Comparison of ENCODE assay signal across 11 cellular contexts in genomic region chrX:42755820-42756219, GRCh38. TPM values are rescaled to one million over a fixed set of nuclear protein-coding genes. Genes with fewer than 3 reads are reported as not detected.
DNase-seq lines count a peak whose midpoint lies in the region; ATAC-seq and TF ChIP-seq lines count a peak whose summit lies in the region.
"Had no signal": no experiment of that assay in that cellular context is flagged by ENCODE, and none has a peak within 500 bp of the region (broad histone marks: within the 10 kb centered on the region; RNA-seq: fewer than 3 reads in every experiment).

No MANE protein-coding gene starts in this region.

- H3K36me3 Mint-ChIP-seq in mesothelial cell of epicardium = no peaks in the 10 kb centered on the region
- H3K36me3 Mint-ChIP-seq in activated CD4-positive, alpha-beta T cell treated with anti-CD3 and anti-CD28 coated beads for 36 hours (ENCODE audit: low read depth) = no peaks in the 10 kb centered on the region

- POLR2A ChIA-PET in activated CD4-positive, alpha-beta T cell treated with anti-CD3 and anti-CD28 coated beads for 36 hours (lab: Charles Lee) = no interaction called here

- H2BK12ac ChIP-seq in mesenchymal stem cell (ENCODE audit: low read length in 2 of 2) = no peak overlapping the region

- H3K27me3 ChIP-seq in MG63 (no peaks in the 10 kb centered on the region), mesenchymal stem cell (ENCODE audit: control insufficient read depth in 1 of 2, insufficient read depth in 1 of 2, low read length in 2 of 2) (no peaks in the 10 kb centered on the region)

- CTCF ChIA-PET in activated CD4-positive, alpha-beta T cell treated with anti-CD3 and anti-CD28 coated beads for 36 hours (lab: Charles Lee) = no interaction called here

- no peak overlapping the region for H3K18ac ChIP-seq in mesenchymal stem cell (ENCODE audit: low read depth in 1 of 2, low read length in 2 of 2)

- no peak overlapping the region for H4K91ac ChIP-seq in mesenchymal stem cell (ENCODE audit: low read length)

- peaks cover 11% of the 10 kb centered on the region for H3K9me3 Mint-ChIP-seq in mesothelial cell of epicardium
- H3K9me3 Mint-ChIP-seq in activated CD4-positive, alpha-beta T cell treated with anti-CD3 and anti-CD28 coated beads for 36 hours (ENCODE audit: low read depth) = no peaks in the 10 kb centered on the region

- H3K79me1 ChIP-seq in mesenchymal stem cell (replicated peaks; ENCODE audit: low read length, poor library complexity, severe bottlenecking) = no peaks in the 10 kb centered on the region

- no peak overlapping the region for H3K27ac Mint-ChIP-seq in mesothelial cell of epicardium
- no peak overlapping the region for H3K27ac Mint-ChIP-seq in activated CD4-positive, alpha-beta T cell treated with anti-CD3 and anti-CD28 coated beads for 36 hours

- peak overlapping the region; percentile 77 for H3K9ac ChIP-seq in mesenchymal stem cell (ENCODE audit: low read length)
- H3K9ac ChIP-seq: KMS-11 had no signal

- DNase-seq in A172 (ENCODE audit: low spot score) (peak; percentile 31), MG63 (peak; percentile 0), fibroblast of mammary gland (ENCODE audit: low read depth) (peak; percentile 82), mesenchymal stem cell (peak; percentile 43), mesothelial cell of epicardium (ENCODE audit: low spot score in 2 of 2, unreplicated experiment in 2 of 2) (no peak)
- no peak for DNase-seq in activated CD4-positive, alpha-beta T cell treated with anti-CD3 and anti-CD28 coated beads for 36 hours
- DNase-seq: 8988T, NCI-H345 had no signal

- H3K9me3 ChIP-seq in MG63 (no peaks in the 10 kb centered on the region), mesenchymal stem cell (ENCODE audit: control insufficient read depth, low read length) (no peaks in the 10 kb centered on the region)

- ATAC-seq in GM21619 (IDR thresholded peaks at IDR 0.05; ENCODE audit: unreplicated experiment) = no peak
- ATAC-seq in GM21360 (IDR thresholded peaks at IDR 0.05; ENCODE audit: unreplicated experiment) = no peak
- no peak for ATAC-seq in activated CD4-positive, alpha-beta T cell treated with anti-CD3 and anti-CD28 coated beads for 36 hours

- no peak overlapping the region for H2AK5ac ChIP-seq in mesenchymal stem cell (ENCODE audit: low read length, severe bottlenecking)

- H3K23ac ChIP-seq in mesenchymal stem cell (ENCODE audit: low read length in 2 of 2) = no peak overlapping the region

- H3K4me2 ChIP-seq in mesenchymal stem cell (ENCODE audit: low read length, poor library complexity, severe bottlenecking) = no peak overlapping the region
- H3K4me2 ChIP-seq: KMS-11 had no signal

- no peak overlapping the region for H3K27ac ChIP-seq in mesenchymal stem cell (ENCODE audit: low read length, poor library complexity, severe bottlenecking)
- H3K27ac ChIP-seq: KMS-11 had no signal

- peaks cover 7% of the 10 kb centered on the region for H3K4me1 Mint-ChIP-seq in mesothelial cell of epicardium
- H3K4me1 Mint-ChIP-seq in activated CD4-positive, alpha-beta T cell treated with anti-CD3 and anti-CD28 coated beads for 36 hours = no peaks in the 10 kb centered on the region

- H2BK15ac ChIP-seq in mesenchymal stem cell (ENCODE audit: low read depth, poor library complexity, severe bottlenecking) = no peak overlapping the region

- H2BK120ac ChIP-seq in mesenchymal stem cell (ENCODE audit: low read depth, low read length) = no peak overlapping the region

- H2AFZ ChIP-seq in mesenchymal stem cell (ENCODE audit: low read depth, low read length) = no peak overlapping the region

- H3K14ac ChIP-seq in mesenchymal stem cell (ENCODE audit: low read length in 2 of 2) = no peak overlapping the region

- H3K4me1 ChIP-seq in mesenchymal stem cell (ENCODE audit: control insufficient read depth, insufficient read depth, low read depth, low read length) = peaks cover 2% of the 10 kb centered on the region

- WGBS in mesenchymal stem cell = 63% methylated on average over 4 of the region's 6 CpGs

- H2BK5ac ChIP-seq in mesenchymal stem cell (ENCODE audit: low read depth, low read length, poor library complexity, severe bottlenecking) = no peak overlapping the region

- no peak for TF ChIP-seq CTCF in fibroblast of mammary gland (conservative IDR thresholded peaks at IDR 0.05; ENCODE audit: control insufficient read depth, insufficient read depth, low read depth, low read length)
- no peak for TF ChIP-seq CTCF in mesothelial cell of epicardium (IDR thresholded peaks at IDR 0.05; ENCODE audit: unreplicated experiment)

- no peak overlapping the region for H3K4ac ChIP-seq in mesenchymal stem cell (ENCODE audit: low read depth in 1 of 2, low read length in 2 of 2)

- H3K36me3 ChIP-seq in MG63 (no peaks in the 10 kb centered on the region), mesenchymal stem cell (ENCODE audit: control insufficient read depth in 1 of 2, insufficient read depth in 2 of 2, low read depth in 1 of 2, low read length in 2 of 2) (no peaks in the 10 kb centered on the region)

- no peaks in the 10 kb centered on the region for H3K27me3 Mint-ChIP-seq in mesothelial cell of epicardium (ENCODE audit: low read depth)
- no peaks in the 10 kb centered on the region for H3K27me3 Mint-ChIP-seq in activated CD4-positive, alpha-beta T cell treated with anti-CD3 and anti-CD28 coated beads for 36 hours

- intact Hi-C loops in activated CD4-positive, alpha-beta T cell treated with anti-CD3 and anti-CD28 coated beads for 36 hours (cut with DNase I, micrococcal nuclease) = no loop called here

- H3K4me3 Mint-ChIP-seq in mesothelial cell of epicardium = no peak overlapping the region
- no peak overlapping the region for H3K4me3 Mint-ChIP-seq in activated CD4-positive, alpha-beta T cell treated with anti-CD3 and anti-CD28 coated beads for 36 hours

- H3K4me3 ChIP-seq in MG63 (no peak overlapping the region), fibroblast of mammary gland (ENCODE audit: control insufficient read depth, low read depth, low read length) (no peak overlapping the region), mesenchymal stem cell (ENCODE audit: insufficient read depth in 1 of 2, low read depth in 1 of 2, low read length in 2 of 2) (peak overlapping the region in 1 of 2 experiments; percentile 50)

- no peak overlapping the region for H4K8ac ChIP-seq in mesenchymal stem cell (ENCODE audit: low read length)

RNA-seq across cellular contexts. Expression of gene PPP1R2C, which starts 22.1 kb away (rescaled TPM):
- not detected in 2 replicates for total RNA-seq in A172 (2014; rRNA removed; shearing (Covaris generic))
- not detected in 2 replicates for total RNA-seq in MG63 (2014; rRNA removed; shearing (Covaris generic); ENCODE audit: low replicate concordance)
- not detected for polyA plus RNA-seq in mesenchymal stem cell (2013, experiment 1 of 2)
- polyA plus RNA-seq in mesenchymal stem cell (2013, experiment 2 of 2) = not detected
- total RNA-seq in mesothelial cell of epicardium = not detected in 3 replicates
- total RNA-seq in activated CD4-positive, alpha-beta T cell treated with anti-CD3 and anti-CD28 coated beads for 36 hours = not detected

Comparison
In these comparisons a context has a peak if more than half of its experiments do, and no peak if none do; other contexts are left out.
1. DNase-seq: peak in A172 (single experiment), MG63 (single experiment), fibroblast of mammary gland (single experiment) and mesenchymal stem cell (single experiment); none in mesothelial cell of epicardium (0 of 2) and activated CD4-positive, alpha-beta T cell treated with anti-CD3 and anti-CD28 coated beads for 36 hours (single experiment).